In the genomic region with DNA sequence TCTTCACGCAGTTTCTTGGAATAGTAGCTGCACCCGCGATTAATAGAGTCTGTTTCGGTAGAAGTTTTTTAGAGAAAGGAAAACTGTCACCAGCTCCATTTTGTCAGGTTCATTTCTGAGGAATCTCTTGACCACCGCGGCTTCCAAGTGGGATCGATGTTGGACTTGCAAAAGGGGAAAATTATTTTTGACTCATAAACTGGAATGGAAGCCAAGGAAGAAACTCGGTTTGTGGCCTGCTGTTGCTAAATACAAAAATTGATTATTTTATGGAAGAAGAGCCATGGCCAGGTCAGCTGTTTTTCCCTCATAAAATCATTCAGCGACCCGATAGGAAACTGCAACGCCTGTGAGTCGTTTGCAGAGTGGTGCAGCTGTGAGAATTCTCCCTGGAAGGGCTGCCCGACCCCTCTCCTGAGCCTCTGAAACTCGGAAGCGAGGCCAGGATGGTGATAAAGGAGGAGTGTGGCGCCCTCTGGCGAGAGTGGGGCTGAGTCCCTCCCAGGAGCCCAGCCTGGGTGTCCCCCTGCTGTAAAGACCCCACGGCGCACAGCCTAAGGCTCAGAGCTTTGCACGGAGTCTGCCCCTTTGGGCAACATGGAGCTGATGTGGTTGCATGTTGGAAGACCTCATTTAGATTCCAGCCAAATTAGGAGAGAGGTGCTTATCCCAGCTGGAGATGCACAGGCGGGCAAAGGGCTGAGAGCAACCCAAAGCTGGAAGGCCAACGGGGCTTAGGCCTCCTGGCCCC, we compare ENCODE assay signal across 2 cellular contexts.
A peak's percentile ranks its signal among the peaks of the same experiment; 100 is the strongest.
TF ChIP-seq lines count a peak whose summit lies in the region.

No MANE protein-coding gene starts in this region.

TF ChIP-seq in Ishikawa, 13 proteins besides CTCF, POLR2A, EP300 and RAD21 (continued from another document):
- TF ChIP-seq USF1 (IDR thresholded peaks at IDR 0.05), result no peak

TF ChIP-seq in K562, 482 proteins besides CTCF, POLR2A, EP300 and RAD21 (continued from another document):
- no peak for TF ChIP-seq TAF1 (IDR thresholded peaks at IDR 0.05; ENCODE audit: control insufficient read depth, extremely low read depth, insufficient read depth, low read length, severe bottlenecking)
- no peak for TF ChIP-seq IFI16 (CRISPR knock-in tag; IDR thresholded peaks at IDR 0.05)
- TF ChIP-seq ZC3H11A (IDR thresholded peaks at IDR 0.05; ENCODE audit: low read depth, low read length), result no peak
- TF ChIP-seq ZNF561 (CRISPR knock-in tag; conservative IDR thresholded peaks at IDR 0.05), result no peak
- no peak; the same call in 1 of the 2 replicates for TF ChIP-seq ELF1 (tag; IDR thresholded peaks at IDR 0.05)
- no peak for TF ChIP-seq HSF4 (CRISPR knock-in tag; IDR thresholded peaks at IDR 0.05; ENCODE audit: borderline replicate concordance)
- no peak for TF ChIP-seq GATAD2B (IDR thresholded peaks at IDR 0.05; ENCODE audit: borderline replicate concordance)
- TF ChIP-seq, protein P1, sequence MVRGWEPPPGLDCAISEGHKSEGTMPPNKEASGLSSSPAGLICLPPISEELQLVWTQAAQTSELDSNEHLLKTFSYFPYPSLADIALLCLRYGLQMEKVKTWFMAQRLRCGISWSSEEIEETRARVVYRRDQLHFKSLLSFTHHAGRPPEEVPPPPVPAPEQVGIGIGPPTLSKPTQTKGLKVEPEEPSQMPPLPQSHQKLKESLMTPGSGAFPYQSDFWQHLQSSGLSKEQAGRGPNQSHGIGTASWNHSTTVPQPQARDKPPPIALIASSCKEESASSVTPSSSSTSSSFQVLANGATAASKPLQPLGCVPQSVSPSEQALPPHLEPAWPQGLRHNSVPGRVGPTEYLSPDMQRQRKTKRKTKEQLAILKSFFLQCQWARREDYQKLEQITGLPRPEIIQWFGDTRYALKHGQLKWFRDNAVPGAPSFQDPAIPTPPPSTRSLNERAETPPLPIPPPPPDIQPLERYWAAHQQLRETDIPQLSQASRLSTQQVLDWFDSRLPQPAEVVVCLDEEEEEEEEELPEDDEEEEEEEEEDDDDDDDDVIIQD (CRISPR knock-in tag; IDR thresholded peaks at IDR 0.05), result no peak
- no peak for TF ChIP-seq NR3C1 (CRISPR knock-in tag; IDR thresholded peaks at IDR 0.05)
- no peak for TF ChIP-seq GATAD2A (IDR thresholded peaks at IDR 0.05)
- TF ChIP-seq ADNP (tag; IDR thresholded peaks at IDR 0.05), result no peak
- no peak for TF ChIP-seq RHOXF2B (CRISPR knock-in tag; conservative IDR thresholded peaks at IDR 0.05)
- TF ChIP-seq BRCA1 (IDR thresholded peaks at IDR 0.05), result no peak
- 0 out of 2 replicates have a peak, but pooled peaks have one; percentile 45 for TF ChIP-seq BRCA1 (CRISPR knock-in tag; IDR thresholded peaks at IDR 0.05)
- TF ChIP-seq MAZ (CRISPR knock-in tag; conservative IDR thresholded peaks at IDR 0.05 in 1 of 2, IDR thresholded peaks at IDR 0.05 in 1 of 2), result peak in 1 of 2 experiments; percentile 57; a peak in 2 of 4 replicates
- TF ChIP-seq, protein P2, sequence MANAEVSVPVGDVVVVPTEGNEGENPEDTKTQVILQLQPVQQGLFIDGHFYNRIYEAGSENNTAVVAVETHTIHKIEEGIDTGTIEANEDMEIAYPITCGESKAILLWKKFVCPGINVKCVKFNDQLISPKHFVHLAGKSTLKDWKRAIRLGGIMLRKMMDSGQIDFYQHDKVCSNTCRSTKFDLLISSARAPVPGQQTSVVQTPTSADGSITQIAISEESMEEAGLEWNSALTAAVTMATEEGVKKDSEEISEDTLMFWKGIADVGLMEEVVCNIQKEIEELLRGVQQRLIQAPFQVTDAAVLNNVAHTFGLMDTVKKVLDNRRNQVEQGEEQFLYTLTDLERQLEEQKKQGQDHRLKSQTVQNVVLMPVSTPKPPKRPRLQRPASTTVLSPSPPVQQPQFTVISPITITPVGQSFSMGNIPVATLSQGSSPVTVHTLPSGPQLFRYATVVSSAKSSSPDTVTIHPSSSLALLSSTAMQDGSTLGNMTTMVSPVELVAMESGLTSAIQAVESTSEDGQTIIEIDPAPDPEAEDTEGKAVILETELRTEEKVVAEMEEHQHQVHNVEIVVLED (CRISPR knock-in tag; IDR thresholded peaks at IDR 0.05), result no peak
- TF ChIP-seq HES1 (IDR thresholded peaks at IDR 0.05; ENCODE audit: low read depth), result no peak
- peak; percentile 64; the same call in 1 of the 2 replicates for TF ChIP-seq CC2D1A (IDR thresholded peaks at IDR 0.05)
- no peak for TF ChIP-seq ZSCAN32 (CRISPR knock-in tag; IDR thresholded peaks at IDR 0.05)
- no peak for TF ChIP-seq SOX6 (IDR thresholded peaks at IDR 0.05)
- no peak for TF ChIP-seq NUFIP1 (IDR thresholded peaks at IDR 0.05; ENCODE audit: partially characterized antibody)
- TF ChIP-seq, protein P3, sequence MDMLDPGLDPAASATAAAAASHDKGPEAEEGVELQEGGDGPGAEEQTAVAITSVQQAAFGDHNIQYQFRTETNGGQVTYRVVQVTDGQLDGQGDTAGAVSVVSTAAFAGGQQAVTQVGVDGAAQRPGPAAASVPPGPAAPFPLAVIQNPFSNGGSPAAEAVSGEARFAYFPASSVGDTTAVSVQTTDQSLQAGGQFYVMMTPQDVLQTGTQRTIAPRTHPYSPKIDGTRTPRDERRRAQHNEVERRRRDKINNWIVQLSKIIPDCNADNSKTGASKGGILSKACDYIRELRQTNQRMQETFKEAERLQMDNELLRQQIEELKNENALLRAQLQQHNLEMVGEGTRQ (CRISPR knock-in tag; IDR thresholded peaks at IDR 0.05), result no peak
- TF ChIP-seq ZFP1 (CRISPR knock-in tag; IDR thresholded peaks at IDR 0.05), result no peak
- peak; percentile 36 for TF ChIP-seq ZFP36 (IDR thresholded peaks at IDR 0.05; ENCODE audit: low read depth, low read length, partially characterized antibody)
- TF ChIP-seq SMARCA4 (IDR thresholded peaks at IDR 0.05), result no peak
- no peak for TF ChIP-seq CREB3 (tag; conservative IDR thresholded peaks at IDR 0.05; ENCODE audit: low read depth)
- TF ChIP-seq ETV5 (CRISPR knock-in tag; IDR thresholded peaks at IDR 0.05; ENCODE audit: low read depth), result no peak
- TF ChIP-seq, protein P4, sequence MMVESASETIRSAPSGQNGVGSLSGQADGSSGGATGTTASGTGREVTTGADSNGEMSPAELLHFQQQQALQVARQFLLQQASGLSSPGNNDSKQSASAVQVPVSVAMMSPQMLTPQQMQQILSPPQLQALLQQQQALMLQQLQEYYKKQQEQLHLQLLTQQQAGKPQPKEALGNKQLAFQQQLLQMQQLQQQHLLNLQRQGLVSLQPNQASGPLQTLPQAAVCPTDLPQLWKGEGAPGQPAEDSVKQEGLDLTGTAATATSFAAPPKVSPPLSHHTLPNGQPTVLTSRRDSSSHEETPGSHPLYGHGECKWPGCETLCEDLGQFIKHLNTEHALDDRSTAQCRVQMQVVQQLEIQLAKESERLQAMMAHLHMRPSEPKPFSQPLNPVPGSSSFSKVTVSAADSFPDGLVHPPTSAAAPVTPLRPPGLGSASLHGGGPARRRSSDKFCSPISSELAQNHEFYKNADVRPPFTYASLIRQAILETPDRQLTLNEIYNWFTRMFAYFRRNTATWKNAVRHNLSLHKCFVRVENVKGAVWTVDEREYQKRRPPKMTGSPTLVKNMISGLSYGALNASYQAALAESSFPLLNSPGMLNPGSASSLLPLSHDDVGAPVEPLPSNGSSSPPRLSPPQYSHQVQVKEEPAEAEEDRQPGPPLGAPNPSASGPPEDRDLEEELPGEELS (CRISPR knock-in tag; IDR thresholded peaks at IDR 0.05; ENCODE audit: borderline replicate concordance), result no peak
- TF ChIP-seq, protein P5, sequence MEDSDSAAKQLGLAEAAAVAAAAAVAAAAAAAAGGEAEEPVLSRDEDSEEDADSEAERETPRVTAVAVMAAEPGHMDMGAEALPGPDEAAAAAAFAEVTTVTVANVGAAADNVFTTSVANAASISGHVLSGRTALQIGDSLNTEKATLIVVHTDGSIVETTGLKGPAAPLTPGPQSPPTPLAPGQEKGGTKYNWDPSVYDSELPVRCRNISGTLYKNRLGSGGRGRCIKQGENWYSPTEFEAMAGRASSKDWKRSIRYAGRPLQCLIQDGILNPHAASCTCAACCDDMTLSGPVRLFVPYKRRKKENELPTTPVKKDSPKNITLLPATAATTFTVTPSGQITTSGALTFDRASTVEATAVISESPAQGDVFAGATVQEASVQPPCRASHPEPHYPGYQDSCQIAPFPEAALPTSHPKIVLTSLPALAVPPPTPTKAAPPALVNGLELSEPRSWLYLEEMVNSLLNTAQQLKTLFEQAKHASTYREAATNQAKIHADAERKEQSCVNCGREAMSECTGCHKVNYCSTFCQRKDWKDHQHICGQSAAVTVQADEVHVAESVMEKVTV (CRISPR knock-in tag; IDR thresholded peaks at IDR 0.05), result peak; percentile 76
- TF ChIP-seq, protein P6, sequence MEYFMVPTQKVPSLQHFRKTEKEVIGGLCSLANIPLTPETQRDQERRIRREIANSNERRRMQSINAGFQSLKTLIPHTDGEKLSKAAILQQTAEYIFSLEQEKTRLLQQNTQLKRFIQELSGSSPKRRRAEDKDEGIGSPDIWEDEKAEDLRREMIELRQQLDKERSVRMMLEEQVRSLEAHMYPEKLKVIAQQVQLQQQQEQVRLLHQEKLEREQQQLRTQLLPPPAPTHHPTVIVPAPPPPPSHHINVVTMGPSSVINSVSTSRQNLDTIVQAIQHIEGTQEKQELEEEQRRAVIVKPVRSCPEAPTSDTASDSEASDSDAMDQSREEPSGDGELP (CRISPR knock-in tag; IDR thresholded peaks at IDR 0.05; ENCODE audit: borderline replicate concordance), result 0 out of 2 replicates have a peak, but pooled peaks have one; percentile 35
- no peak for TF ChIP-seq TEAD2 (tag; IDR thresholded peaks at IDR 0.05)
- no peak for TF ChIP-seq SMARCA5 (IDR thresholded peaks at IDR 0.05)
- TF ChIP-seq HMBOX1 (IDR thresholded peaks at IDR 0.05), result no peak
- no peak for TF ChIP-seq POLR3G (IDR thresholded peaks at IDR 0.05; ENCODE audit: extremely low read depth, insufficient read length, insufficient replicate concordance)
- no peak for TF ChIP-seq THAP12 (CRISPR knock-in tag; IDR thresholded peaks at IDR 0.05)
- no peak for TF ChIP-seq YBX1 (IDR thresholded peaks at IDR 0.05)
- TF ChIP-seq, protein P7, sequence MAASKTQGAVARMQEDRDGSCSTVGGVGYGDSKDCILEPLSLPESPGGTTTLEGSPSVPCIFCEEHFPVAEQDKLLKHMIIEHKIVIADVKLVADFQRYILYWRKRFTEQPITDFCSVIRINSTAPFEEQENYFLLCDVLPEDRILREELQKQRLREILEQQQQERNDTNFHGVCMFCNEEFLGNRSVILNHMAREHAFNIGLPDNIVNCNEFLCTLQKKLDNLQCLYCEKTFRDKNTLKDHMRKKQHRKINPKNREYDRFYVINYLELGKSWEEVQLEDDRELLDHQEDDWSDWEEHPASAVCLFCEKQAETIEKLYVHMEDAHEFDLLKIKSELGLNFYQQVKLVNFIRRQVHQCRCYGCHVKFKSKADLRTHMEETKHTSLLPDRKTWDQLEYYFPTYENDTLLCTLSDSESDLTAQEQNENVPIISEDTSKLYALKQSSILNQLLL (CRISPR knock-in tag; IDR thresholded peaks at IDR 0.05; ENCODE audit: borderline replicate concordance), result no peak
- no peak for TF ChIP-seq SAFB (IDR thresholded peaks at IDR 0.05; ENCODE audit: borderline replicate concordance, low read depth, low read length)
- TF ChIP-seq CSDE1 (IDR thresholded peaks at IDR 0.05), result no peak
- peak; percentile 48; the same call in 1 of the 2 replicates for TF ChIP-seq STAG1 (CRISPR knock-in tag; IDR thresholded peaks at IDR 0.05; ENCODE audit: borderline replicate concordance)
- no peak for TF ChIP-seq SFPQ (IDR thresholded peaks at IDR 0.05; ENCODE audit: low read depth, low read length)
